Comparison of ENCODE assay signal across 16 cellular contexts in the genomic region with DNA sequence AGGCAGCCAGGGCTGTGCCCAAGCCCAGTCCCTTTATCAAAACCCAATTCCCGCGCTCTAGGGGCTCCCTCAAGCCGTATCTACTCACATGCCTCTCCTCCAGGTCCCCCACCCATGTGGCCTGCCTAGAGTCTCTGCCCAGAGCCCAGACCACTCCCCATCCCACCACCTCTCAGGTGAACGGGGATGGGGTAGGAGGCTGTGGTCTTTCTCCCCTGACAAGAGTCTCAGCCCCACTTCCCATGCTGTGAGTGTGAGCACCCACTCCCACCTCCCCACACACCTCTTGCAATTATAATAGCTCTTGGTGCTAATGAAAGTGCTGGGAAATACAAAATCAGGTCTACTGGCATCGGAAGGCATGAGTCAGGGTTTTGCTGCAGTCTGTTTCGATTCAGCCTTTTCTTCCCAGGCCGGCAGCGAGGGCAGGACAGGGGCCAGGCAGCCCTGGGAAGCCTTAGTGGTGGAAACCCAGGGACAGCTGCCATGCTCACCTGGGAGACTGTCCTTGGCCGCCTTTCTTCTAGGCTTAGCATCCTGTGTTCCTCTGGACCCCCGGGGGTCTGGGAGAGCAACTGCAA. TPM values are rescaled to one million over a fixed set of nuclear protein-coding genes. Genes with fewer than 3 reads are reported as not detected.
"Had no signal": no experiment of that assay in that cellular context is flagged by ENCODE, and none has a peak within 500 bp of the region (broad histone marks: within the 10 kb centered on the region; RNA-seq: fewer than 3 reads in every experiment).

No MANE protein-coding gene starts in this region.

- H3K36me3 ChIP-seq: ascending aorta, tibial artery had no signal

- H3K4me1 ChIP-seq: ascending aorta, tibial artery had no signal

- H3K27me3 ChIP-seq: ascending aorta had no signal

- H3K36me3 Mint-ChIP-seq: naive thymus-derived CD8-positive, alpha-beta T cell had no signal

- H3K9me3 Mint-ChIP-seq: effector memory CD8-positive, alpha-beta T cell; naive thymus-derived CD8-positive, alpha-beta T cell had no signal

- H3K9me3 ChIP-seq: ascending aorta, mucosa of descending colon, tibial artery had no signal

- ATAC-seq: effector memory CD8-positive, alpha-beta T cell; left colon; mucosa of descending colon; naive thymus-derived CD8-positive, alpha-beta T cell had no signal

- H3K27ac ChIP-seq: ascending aorta, skin epidermis, tibial artery had no signal

- H3K27ac Mint-ChIP-seq: effector memory CD8-positive, alpha-beta T cell had no signal

- DNase-seq: activated CD4-positive, alpha-beta T cell treated with anti-CD3 and anti-CD28 coated beads, Interleukin-2, amount 50 U/mL, for 4 hours; activated naive CD4-positive, alpha-beta T cell; activated T-cell treated with anti-CD3 and anti-CD28 coated beads, Interleukin-2, amount 50 U/mL, for 48 hours; effector memory CD8-positive, alpha-beta T cell; glutamatergic neuron; left colon; mucosa of descending colon; naive thymus-derived CD8-positive, alpha-beta T cell; SIG-M5 had no signal

- H3K4me3 ChIP-seq: ascending aorta, mucosa of descending colon, skin epidermis, tibial artery had no signal

- H3K4me3 Mint-ChIP-seq: effector memory CD8-positive, alpha-beta T cell; naive thymus-derived CD8-positive, alpha-beta T cell had no signal

RNA-seq across cellular contexts. Expression of a gene that starts 16.7 kb away (rescaled TPM):
- total RNA-seq: ascending aorta; lung microvascular endothelial cell; naive thymus-derived CD8-positive, alpha-beta T cell; T-helper 2 cell treated with Interferon-gamma antibody and Interleukin-4, amounts not matched to agents 100 ng/mL and 5 ng/mL, for 36 hours had no signal
- polyA plus RNA-seq: naive thymus-derived CD8-positive, alpha-beta T cell had no signal

RNA-seq across cellular contexts. Expression of a gene that starts 26.6 kb away (rescaled TPM):
- total RNA-seq: ascending aorta, bronchial epithelial cell, epithelial cell of proximal tubule, lung microvascular endothelial cell, mucosa of descending colon had no signal
